ENCODE assay signal across 10 cellular contexts in genomic region chr5:141598389-141599360, GRCh38. TPM values are rescaled to one million over a fixed set of nuclear protein-coding genes. Genes with fewer than 3 reads are reported as not detected.
DNase-seq lines count a peak whose midpoint lies in the region; ATAC-seq and TF ChIP-seq lines count a peak whose summit lies in the region.
"Had no signal": no experiment of that assay in that cellular context is flagged by ENCODE, and none has a peak within 500 bp of the region (broad histone marks: within the 10 kb centered on the region; RNA-seq: fewer than 3 reads in every experiment).

No MANE protein-coding gene starts in this region.

- H3K27me3 Mint-ChIP-seq in activated naive CD4-positive, alpha-beta T cell treated with anti-CD3 and anti-CD28 coated beads for 36 hours (ENCODE audit: low read depth), result no peaks in the 10 kb centered on the region
- no peaks in the 10 kb centered on the region for H3K27me3 Mint-ChIP-seq in T-helper 2 cell treated with Interferon-gamma antibody and Interleukin-4, amounts not matched to agents 5 μg/mL and 100 μg/mL, for 36 hours (ENCODE audit: low read depth)
- H3K27me3 Mint-ChIP-seq in stimulated activated naive B cell treated with anti-CD40 and anti-IgM and Interleukin-4, amounts not matched to agents 10 μg/mL and 1 μg/mL and 100 μg/mL, for 72 hours, result no peaks in the 10 kb centered on the region

- 56% methylated on average over 3 of the region's 3 CpGs for WGBS in suprapubic skin

- no peaks in the 10 kb centered on the region for H3K36me3 ChIP-seq in suprapubic skin

- peak overlapping the region; percentile 65 for H3K27ac Mint-ChIP-seq in activated naive CD4-positive, alpha-beta T cell treated with anti-CD3 and anti-CD28 coated beads for 36 hours
- peak overlapping the region; percentile 63 for H3K27ac Mint-ChIP-seq in T-helper 2 cell treated with Interferon-gamma antibody and Interleukin-4, amounts not matched to agents 5 μg/mL and 100 μg/mL, for 36 hours
- no peak overlapping the region for H3K27ac Mint-ChIP-seq in stimulated activated naive B cell treated with anti-CD40 and anti-IgM and Interleukin-4, amounts not matched to agents 10 μg/mL and 1 μg/mL and 100 μg/mL, for 72 hours

- no peaks in the 10 kb centered on the region for H3K9me3 Mint-ChIP-seq in activated naive CD4-positive, alpha-beta T cell treated with anti-CD3 and anti-CD28 coated beads for 36 hours
- H3K9me3 Mint-ChIP-seq in T-helper 2 cell treated with Interferon-gamma antibody and Interleukin-4, amounts not matched to agents 5 μg/mL and 100 μg/mL, for 36 hours, result no peaks in the 10 kb centered on the region
- H3K9me3 Mint-ChIP-seq in stimulated activated naive B cell treated with anti-CD40 and anti-IgM and Interleukin-4, amounts not matched to agents 10 μg/mL and 1 μg/mL and 100 μg/mL, for 72 hours, result no peaks in the 10 kb centered on the region

- peak overlapping the region; percentile 21 for H3K27ac ChIP-seq in suprapubic skin

- H3K4me3 ChIP-seq in suprapubic skin, result no peak overlapping the region

- no peak for TF ChIP-seq EP300 in suprapubic skin (IDR thresholded peaks at IDR 0.05)

- intact Hi-C loops in activated naive CD4-positive, alpha-beta T cell treated with anti-CD3 and anti-CD28 coated beads for 36 hours (cut with micrococcal nuclease), result no loop called here

- TF ChIP-seq POLR2A in suprapubic skin (IDR thresholded peaks at IDR 0.05), result no peak

- CTCF ChIA-PET in activated naive CD4-positive, alpha-beta T cell treated with anti-CD3 and anti-CD28 coated beads for 36 hours (lab: Charles Lee), result interaction anchor here (0.8 to 3.6 kb wide), 9 partner anchors 9 to 39 kb away, joined by 3 to 18 read pairs (median 4); partner anchors contain the start of genes DIAPH1, HDAC3 and RELL2

- no peaks in the 10 kb centered on the region for H3K27me3 ChIP-seq in suprapubic skin

- TF ChIP-seq CTCF in suprapubic skin (IDR thresholded peaks at IDR 0.05), result no peak

- no peaks in the 10 kb centered on the region for H3K9me3 ChIP-seq in suprapubic skin

- H3K4me1 ChIP-seq in suprapubic skin, result peaks cover 23% of the 10 kb centered on the region

- DNase-seq in activated naive CD4-positive, alpha-beta T cell treated with anti-CD3 and anti-CD28 coated beads for 36 hours, result no peak
- no peak for DNase-seq in activated naive CD4-positive, alpha-beta T cell treated with anti-CD3 and anti-CD28 coated beads, Interleukin-2, amount 50 U/mL, for 16 hours
- DNase-seq in T-helper 2 cell treated with Interferon-gamma antibody and Interleukin-4, amounts not matched to agents 5 μg/mL and 100 μg/mL, for 36 hours (ENCODE audit: low spot score), result no peak
- peak; percentile 21 for DNase-seq in glomerular visceral epithelial cell (ENCODE audit: extremely low spot score)
- DNase-seq in suprapubic skin (ENCODE audit: low spot score in 2 of 2), result no peak
- no peak for DNase-seq in stimulated activated naive B cell treated with anti-CD40 and anti-IgM and Interleukin-4, amounts not matched to agents 10 μg/mL and 1 μg/mL and 100 μg/mL, for 72 hours
- no peak for DNase-seq in NCI-H2107 (lab: John Stamatoyannopoulos, UW)
- DNase-seq: NCI-H1417 treated with DMSO at 0.1 percent for 48 hours had no signal

- peaks cover 14% of the 10 kb centered on the region for H3K36me3 Mint-ChIP-seq in activated naive CD4-positive, alpha-beta T cell treated with anti-CD3 and anti-CD28 coated beads for 36 hours (ENCODE audit: low read depth)
- peaks cover 20% of the 10 kb centered on the region for H3K36me3 Mint-ChIP-seq in T-helper 2 cell treated with Interferon-gamma antibody and Interleukin-4, amounts not matched to agents 5 μg/mL and 100 μg/mL, for 36 hours (ENCODE audit: low read depth)
- H3K36me3 Mint-ChIP-seq in stimulated activated naive B cell treated with anti-CD40 and anti-IgM and Interleukin-4, amounts not matched to agents 10 μg/mL and 1 μg/mL and 100 μg/mL, for 72 hours, result peaks cover 10 to 21% of the 10 kb centered on the region in 2 donors

- peaks cover 71% of the 10 kb centered on the region for H3K4me1 Mint-ChIP-seq in activated naive CD4-positive, alpha-beta T cell treated with anti-CD3 and anti-CD28 coated beads for 36 hours (ENCODE audit: low read depth)
- H3K4me1 Mint-ChIP-seq in T-helper 2 cell treated with Interferon-gamma antibody and Interleukin-4, amounts not matched to agents 5 μg/mL and 100 μg/mL, for 36 hours (ENCODE audit: low read depth), result peaks cover 63% of the 10 kb centered on the region
- H3K4me1 Mint-ChIP-seq in stimulated activated naive B cell treated with anti-CD40 and anti-IgM and Interleukin-4, amounts not matched to agents 10 μg/mL and 1 μg/mL and 100 μg/mL, for 72 hours, result peaks cover 23 to 47% of the 10 kb centered on the region in 2 donors

- ATAC-seq in stimulated activated naive B cell treated with anti-CD40 and anti-IgM and Interleukin-4, amounts not matched to agents 10 μg/mL and 1 μg/mL and 100 μg/mL, for 72 hours (replicated peaks), result no peak
- ATAC-seq in GM19397 (IDR thresholded peaks at IDR 0.05; ENCODE audit: unreplicated experiment), result no peak
- ATAC-seq: sciatic nerve had no signal

- no peak overlapping the region for H3K4me3 Mint-ChIP-seq in activated naive CD4-positive, alpha-beta T cell treated with anti-CD3 and anti-CD28 coated beads for 36 hours
- H3K4me3 Mint-ChIP-seq in T-helper 2 cell treated with Interferon-gamma antibody and Interleukin-4, amounts not matched to agents 5 μg/mL and 100 μg/mL, for 36 hours, result peak overlapping the region; percentile 51
- H3K4me3 Mint-ChIP-seq in stimulated activated naive B cell treated with anti-CD40 and anti-IgM and Interleukin-4, amounts not matched to agents 10 μg/mL and 1 μg/mL and 100 μg/mL, for 72 hours, result no peak overlapping the region

RNA-seq across cellular contexts. Expression of gene DIAPH1, which starts 20.1 kb away (rescaled TPM):
- total RNA-seq in activated naive CD4-positive, alpha-beta T cell treated with anti-CD3 and anti-CD28 coated beads for 36 hours, result 100 to 1,000 TPM; 165 to 169 TPM
- 100 to 1,000 TPM in 1 of 4 donors, 10 to 100 TPM in 3; 83.0 to 115 (median 95.1) TPM for total RNA-seq in suprapubic skin

RNA-seq across cellular contexts. Expression of gene HDAC3, which starts 38.0 kb away (rescaled TPM):
- 10 to 100 TPM; 52.1 to 55.6 TPM for total RNA-seq in activated naive CD4-positive, alpha-beta T cell treated with anti-CD3 and anti-CD28 coated beads for 36 hours
- 10 to 100 TPM; 50.0 to 79.2 (median 59.4) TPM for total RNA-seq in suprapubic skin

RNA-seq across cellular contexts. Expression of gene RELL2, which starts 38.1 kb away (rescaled TPM):
- 10 to 100 TPM; 20.9 to 21.1 TPM for total RNA-seq in activated naive CD4-positive, alpha-beta T cell treated with anti-CD3 and anti-CD28 coated beads for 36 hours
- 1 to 10 TPM; 2.9 to 9.0 (median 5.7) TPM for total RNA-seq in suprapubic skin

RNA-seq across cellular contexts. Expression of gene FCHSD1, which starts 52.5 kb away (rescaled TPM):
- total RNA-seq in activated naive CD4-positive, alpha-beta T cell treated with anti-CD3 and anti-CD28 coated beads for 36 hours, result 10 to 100 TPM; 28.9 to 29.6 TPM
- 100 to 1,000 TPM in 2 of 4 donors, 10 to 100 TPM in 2; 40.1 to 117 (median 77.1) TPM for total RNA-seq in suprapubic skin
